ENCODE assay signal across 8 cellular contexts in genomic region chr4:122716825-122717448, GRCh38. TPM values are rescaled to one million over a fixed set of nuclear protein-coding genes. Genes with fewer than 3 reads are reported as not detected.
DNase-seq lines count a peak whose midpoint lies in the region; ATAC-seq and TF ChIP-seq lines count a peak whose summit lies in the region.

No MANE protein-coding gene starts in this region.

- H3K27me3 ChIP-seq in AG04450 (ENCODE audit: control insufficient read depth, insufficient read depth, low read length) (no peaks in the 10 kb centered on the region), mesendoderm (ENCODE audit: insufficient read depth, low read length, poor library complexity) (no peaks in the 10 kb centered on the region)

- DNase-seq in AG04450 (ENCODE audit: low read depth, low spot score) (no peak), GM13977 (ENCODE audit: low spot score) (peak; percentile 58), NCI-H226 (peak; percentile 36), mesendoderm (peak; percentile 73)
- peak; percentile 77 for DNase-seq in activated CD4-positive, alpha-beta memory T cell treated with anti-CD3 and anti-CD28 coated beads, Interleukin-2, amount 10 ng/mL, durations not matched to agents 7 days and 5 days
- DNase-seq in effector CD4-positive, alpha-beta T cell, result peak; percentile 57
- peak; percentile 32 to 57 for DNase-seq in stimulated activated CD8-positive, alpha-beta memory T cell treated with anti-CD3 and anti-CD28 coated beads, Interleukin-7, amount 100 ng/mL, for 4 hours (ENCODE audit: low read depth in 2 of 2)

- H3K23ac ChIP-seq in mesendoderm (ENCODE audit: low read length), result no peak overlapping the region

- no peaks in the 10 kb centered on the region for H3K36me3 Mint-ChIP-seq in activated CD4-positive, alpha-beta memory T cell treated with anti-CD3 and anti-CD28 coated beads, Interleukin-2, amount 10 ng/mL, durations not matched to agents 7 days and 5 days (ENCODE audit: low read depth)

- POLR2A ChIA-PET in AG04450 (lab: Yijun Ruan, JAX), result no interaction called here
- POLR2A ChIA-PET in activated CD4-positive, alpha-beta memory T cell treated with anti-CD3 and anti-CD28 coated beads, Interleukin-2, amount 10 ng/mL, durations not matched to agents 7 days and 5 days (lab: Charles Lee), result interaction anchor here (1.0 kb wide), 1 partner anchor 15 kb away, joined by 3 read pairs; the partner anchor contains the start of gene BBS12

- no peak overlapping the region for H3K4me3 ChIP-seq in AG04450 (ENCODE audit: low read depth, low read length)
- no peak overlapping the region for H3K4me3 ChIP-seq in mesendoderm (ENCODE audit: low read length)

- H3K27ac Mint-ChIP-seq in activated CD4-positive, alpha-beta memory T cell treated with anti-CD3 and anti-CD28 coated beads, Interleukin-2, amount 10 ng/mL, durations not matched to agents 7 days and 5 days, result no peak overlapping the region

- in situ Hi-C loops in GM13977 (cut with MboI; ENCODE audit: low pct_unique_long_range_greater_than_20kb, low sequenced_read_pairs, unreplicated experiment), result no loop called here

- H4K5ac ChIP-seq in mesendoderm (ENCODE audit: low read length), result no peak overlapping the region

- TF ChIP-seq CTCF in AG04450 (IDR thresholded peaks at IDR 0.05; ENCODE audit: low read depth, low read length) (peak; percentile 97), GM13977 (IDR thresholded peaks at IDR 0.05; ENCODE audit: extremely low read depth, insufficient read depth, missing control alignments) (peak; percentile 89)

- H3K4me3 Mint-ChIP-seq in activated CD4-positive, alpha-beta memory T cell treated with anti-CD3 and anti-CD28 coated beads, Interleukin-2, amount 10 ng/mL, durations not matched to agents 7 days and 5 days, result no peak overlapping the region

- H3K18ac ChIP-seq in mesendoderm (ENCODE audit: low read length), result no peak overlapping the region

- H3K36me3 ChIP-seq in mesendoderm (ENCODE audit: control insufficient read depth, insufficient read depth, low read length), result no peaks in the 10 kb centered on the region

- no peaks in the 10 kb centered on the region for H3K9me3 Mint-ChIP-seq in activated CD4-positive, alpha-beta memory T cell treated with anti-CD3 and anti-CD28 coated beads, Interleukin-2, amount 10 ng/mL, durations not matched to agents 7 days and 5 days

- no peaks in the 10 kb centered on the region for H3K9me3 ChIP-seq in AG04450 (ENCODE audit: control insufficient read depth, insufficient read depth, low read length)

- H3K27ac ChIP-seq in AG04450 (ENCODE audit: low read depth, low read length) (no peak overlapping the region), mesendoderm (ENCODE audit: low read depth, low read length) (no peak overlapping the region)

- WGBS in mesendoderm (ENCODE audit: extremely low coverage, insufficient coverage, low lambda C conversion rate), result no CpG with 5 or more reads among the region's 4 CpGs

- no peak overlapping the region for H3K56ac ChIP-seq in mesendoderm (ENCODE audit: low read length)

- ATAC-seq in HG02885 (IDR thresholded peaks at IDR 0.05; ENCODE audit: poor library complexity, unreplicated experiment), result peak; percentile 93

- H3K4me1 Mint-ChIP-seq in activated CD4-positive, alpha-beta memory T cell treated with anti-CD3 and anti-CD28 coated beads, Interleukin-2, amount 10 ng/mL, durations not matched to agents 7 days and 5 days, result peaks cover 29% of the 10 kb centered on the region

- H2BK15ac ChIP-seq in mesendoderm (replicated peaks; ENCODE audit: low read depth), result no peak overlapping the region

- H3K4me1 ChIP-seq in mesendoderm (ENCODE audit: control insufficient read depth, low read depth, low read length), result no peaks in the 10 kb centered on the region

- no peak overlapping the region for H2AK5ac ChIP-seq in mesendoderm (ENCODE audit: low read length)

- no peaks in the 10 kb centered on the region for H3K27me3 Mint-ChIP-seq in activated CD4-positive, alpha-beta memory T cell treated with anti-CD3 and anti-CD28 coated beads, Interleukin-2, amount 10 ng/mL, durations not matched to agents 7 days and 5 days

- H2BK5ac ChIP-seq in mesendoderm (ENCODE audit: low read length), result no peak overlapping the region

- no peak overlapping the region for H2BK120ac ChIP-seq in mesendoderm (ENCODE audit: low read depth, low read length)

- no peak overlapping the region for H4K8ac ChIP-seq in mesendoderm (ENCODE audit: low read depth, low read length)

- H3K4ac ChIP-seq in mesendoderm (ENCODE audit: low read depth, low read length), result no peak overlapping the region

- CTCF ChIA-PET in AG04450 (lab: Charles Lee), result interaction anchor here (0.5 to 4.9 kb wide), 62 partner anchors 9 to 816 kb away, joined by 3 to 65 read pairs (median 4); partner anchors contain the start of genes BBS12 and NUDT6
- CTCF ChIA-PET in activated CD4-positive, alpha-beta memory T cell treated with anti-CD3 and anti-CD28 coated beads, Interleukin-2, amount 10 ng/mL, durations not matched to agents 7 days and 5 days (lab: Charles Lee), result interaction anchor here (0.5 to 4.6 kb wide), 33 partner anchors 10 to 817 kb away, joined by 3 to 47 read pairs (median 4); partner anchors contain the start of gene BBS12

- H3K79me1 ChIP-seq in mesendoderm (ENCODE audit: low read length), result no peaks in the 10 kb centered on the region

- no peaks in the 10 kb centered on the region for H3K79me2 ChIP-seq in mesendoderm (ENCODE audit: control insufficient read depth, insufficient read depth, low read length)

- H3K4me2 ChIP-seq in mesendoderm (ENCODE audit: low read length), result no peak overlapping the region

- H3K9ac ChIP-seq in mesendoderm (ENCODE audit: low read length), result no peak overlapping the region

RNA-seq across cellular contexts. Expression of gene BBS12, which starts 15.6 kb away (rescaled TPM):
- polyA plus RNA-seq in AG04450 (2011; rRNA removed), result 2.2 and 3.2 TPM in 2 replicates
- 2.2 and 3.3 TPM in 2 replicates for polyA minus RNA-seq in AG04450 (2011; rRNA and poly(A)+ RNA removed)
- total RNA-seq in activated CD4-positive, alpha-beta memory T cell treated with anti-CD3 and anti-CD28 coated beads, Interleukin-2, amount 10 ng/mL, durations not matched to agents 7 days and 5 days, result 1 to 10 TPM; 3.7 to 5.0 TPM
- 1.2 TPM for polyA plus RNA-seq in mesendoderm (2013, experiment 1 of 2)
- 1.1 TPM for polyA plus RNA-seq in mesendoderm (2013, experiment 2 of 2)
